19 cellular contexts compared by ENCODE assay signal in genomic region chr20:25668446-25668845, GRCh38. TPM values are rescaled to one million over a fixed set of nuclear protein-coding genes. Genes with fewer than 3 reads are reported as not detected.
DNase-seq lines count a peak whose midpoint lies in the region; ATAC-seq and TF ChIP-seq lines count a peak whose summit lies in the region.
"Had no signal": no experiment of that assay in that cellular context is flagged by ENCODE, and none has a peak within 500 bp of the region (broad histone marks: within the 10 kb centered on the region; RNA-seq: fewer than 3 reads in every experiment).

No MANE protein-coding gene starts in this region.

- CTCF ChIA-PET in HEK293 (lab: Yijun Ruan, JAX): no interaction called here

- H3K27ac Mint-ChIP-seq in activated T-helper 17 cell treated with anti-CD3 and anti-CD28 coated beads, Interleukin-2, amount 50 U/mL, for 72 hours: peak overlapping the region; percentile 49
- H3K27ac Mint-ChIP-seq: CD14-positive monocyte had no signal

- H3K4me3 ChIP-seq in HEK293 (ENCODE audit: low read depth, low read length) (no peak overlapping the region), fibroblast of pulmonary artery (replicated peaks; ENCODE audit: low read depth, low read length) (no peak overlapping the region)
- H3K4me3 ChIP-seq: GM12878 had no signal

- no peaks in the 10 kb centered on the region for H3K27me3 Mint-ChIP-seq in activated T-helper 17 cell treated with anti-CD3 and anti-CD28 coated beads, Interleukin-2, amount 50 U/mL, for 72 hours
- H3K27me3 Mint-ChIP-seq: CD4-positive, alpha-beta memory T cell; IgD-negative memory B cell had no signal

- no peak for TF ChIP-seq CTCF in HEK293 (tag by site-specific recombination; IDR thresholded peaks at IDR 0.05)
- TF ChIP-seq CTCF in fibroblast of pulmonary artery (IDR thresholded peaks at IDR 0.05; ENCODE audit: low read length, missing control alignments): no peak

- H3K27ac ChIP-seq in HEK293 (ENCODE audit: extremely low read depth, low read depth, low read length): no peak overlapping the region

- peaks cover 8% of the 10 kb centered on the region for H3K36me3 Mint-ChIP-seq in activated T-helper 17 cell treated with anti-CD3 and anti-CD28 coated beads, Interleukin-2, amount 50 U/mL, for 72 hours (ENCODE audit: low read depth)

- peak; percentile 13 for DNase-seq in fibroblast of pulmonary artery (ENCODE audit: low read depth)
- peak; percentile 12 for DNase-seq in myocyte (ENCODE audit: low read depth)
- no peak for DNase-seq in NCI-H446 treated with DMSO at 0.1 percent for 48 hours (lab: John Stamatoyannopoulos, UW)
- DNase-seq: ACHN; AML-193; Calu3; CD4-positive, alpha-beta memory T cell; DMS79 treated with DMSO at 0.1 percent for 48 hours; H9; KBM-7 had no signal

- H3K36me3 ChIP-seq in HEK293 (ENCODE audit: control insufficient read depth in 2 of 2, insufficient read depth in 1 of 2, low read length in 2 of 2): peaks cover 0 to 8% of the 10 kb centered on the region in 2 experiments; a peak in 2 of 3 replicates

- ATAC-seq in activated T-helper 17 cell treated with anti-CD3 and anti-CD28 coated beads, Interleukin-2, amount 50 U/mL, for 72 hours (replicated peaks): no peak
- ATAC-seq in GM19467 (IDR thresholded peaks at IDR 0.05; ENCODE audit: unreplicated experiment) (no peak), HG03469 (IDR thresholded peaks at IDR 0.05; ENCODE audit: unreplicated experiment) (no peak), HG03571 (IDR thresholded peaks at IDR 0.05; ENCODE audit: unreplicated experiment) (no peak)
- ATAC-seq: GM12878, HepG2 had no signal

- no peak overlapping the region for H3K4me3 Mint-ChIP-seq in activated T-helper 17 cell treated with anti-CD3 and anti-CD28 coated beads, Interleukin-2, amount 50 U/mL, for 72 hours
- H3K4me3 Mint-ChIP-seq: CD14-positive monocyte; CD4-positive, alpha-beta memory T cell; H9; IgD-negative memory B cell had no signal

- POLR2A ChIA-PET in HEK293 (lab: Yijun Ruan, JAX): no interaction called here

- H3K9me3 ChIP-seq in HEK293 (ENCODE audit: control insufficient read depth, insufficient read depth, low read depth, low read length): no peaks in the 10 kb centered on the region

- H3K4me1 ChIP-seq in HEK293 (ENCODE audit: control insufficient read depth, insufficient read depth, low read length): no peaks in the 10 kb centered on the region

- peaks cover 4% of the 10 kb centered on the region for H3K4me1 Mint-ChIP-seq in activated T-helper 17 cell treated with anti-CD3 and anti-CD28 coated beads, Interleukin-2, amount 50 U/mL, for 72 hours
- H3K4me1 Mint-ChIP-seq: IgD-negative memory B cell had no signal

- peaks cover 4% of the 10 kb centered on the region for H3K9me3 Mint-ChIP-seq in activated T-helper 17 cell treated with anti-CD3 and anti-CD28 coated beads, Interleukin-2, amount 50 U/mL, for 72 hours
- H3K9me3 Mint-ChIP-seq: H9, IgD-negative memory B cell had no signal

TF ChIP-seq in HEK293, 187 proteins besides CTCF, POLR2A, EP300 and RAD21:
- no peak for TF ChIP-seq ZNF701 (tag by site-specific recombination; IDR thresholded peaks at IDR 0.05)
- 0 out of 2 replicates have a peak, but pooled peaks have one; percentile 16 for TF ChIP-seq ZFHX2 (tag by site-specific recombination; conservative IDR thresholded peaks at IDR 0.05)
TF ChIP-seq in HEK293: peak in this region for 1.

RNA-seq across cellular contexts. Expression of gene ZNF337, which starts 28.2 kb away (rescaled TPM):
- 10 to 100 TPM; 15.0 to 19.3 TPM for total RNA-seq in activated T-helper 17 cell treated with anti-CD3 and anti-CD28 coated beads, Interleukin-2, amount 50 U/mL, for 72 hours
- total RNA-seq in myocyte: 15.1 and 15.7 TPM in 2 replicates
- polyA plus RNA-seq in myocyte (2012): 9.2 TPM

RNA-seq across cellular contexts. Expression of gene NANP, which starts 44.6 kb away (rescaled TPM):
- 1 to 10 TPM; 7.1 to 9.4 TPM for total RNA-seq in activated T-helper 17 cell treated with anti-CD3 and anti-CD28 coated beads, Interleukin-2, amount 50 U/mL, for 72 hours
- 7.0 and 9.9 TPM in 2 replicates for total RNA-seq in myocyte
- 3.7 TPM for polyA plus RNA-seq in myocyte (2012)
